27 cellular contexts compared by ENCODE assay signal in the genomic region with DNA sequence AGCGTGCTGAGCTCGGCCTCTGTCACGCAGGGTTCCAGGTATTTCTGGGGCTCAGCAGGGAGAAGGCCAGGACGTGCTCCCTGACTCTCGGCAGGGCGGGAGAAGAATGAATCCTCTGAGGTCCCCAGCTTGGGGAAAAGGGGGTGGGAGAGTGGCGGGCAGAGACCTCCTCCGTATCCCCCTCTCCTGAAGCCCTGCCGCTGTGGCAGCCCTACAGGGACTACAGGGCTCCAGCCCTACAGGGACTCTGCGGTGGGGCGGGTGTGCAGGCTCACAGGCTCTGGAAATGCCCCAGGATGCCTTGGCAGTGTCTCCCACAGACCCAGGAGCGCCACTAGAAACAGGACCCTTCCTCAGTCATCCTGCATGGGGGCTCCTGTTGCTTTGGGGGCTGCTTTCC.
"Had no signal": no experiment of that assay in that cellular context is flagged by ENCODE, and none has a peak within 500 bp of the region (broad histone marks: within the 10 kb centered on the region; RNA-seq: fewer than 3 reads in every experiment).

No MANE protein-coding gene starts in this region.

- H3K27ac Mint-ChIP-seq: naive B cell; naive thymus-derived CD8-positive, alpha-beta T cell; natural killer cell treated with Interleukin-12 subunit alpha and Interleukin-12 subunit beta and Interleukin-15 and Interleukin-18, amount 100 ng/mL, for 72 hours; nephron progenitor cell; progenitor cell of endocrine pancreas; stimulated activated effector memory CD8-positive, alpha-beta T cell treated with anti-CD3 and anti-CD28 coated beads, Interleukin-12 subunit alpha, Interleukin-12 subunit beta, amount 100 ng/mL, for 72 hours; stimulated activated naive B cell treated with anti-CD40 and anti-IgM and Interleukin-4, amounts not matched to agents 10 μg/mL and 1 μg/mL and 100 μg/mL, for 72 hours; stimulated activated naive CD8-positive, alpha-beta T cell treated with anti-CD3 and anti-CD28 coated beads, Interleukin-15, Interleukin-2, amounts not matched to agents 100 ng/mL and 50 ng/mL, for 24 hours had no signal

- DNase-seq: naive B cell; nephron progenitor cell; occipital lobe; pancreas; right cardiac atrium; right lobe of liver; sigmoid colon; small intestine; stimulated activated CD4-positive, alpha-beta T cell treated with anti-CD3 and anti-CD28 coated beads, Interleukin-12 subunit alpha, Interleukin-12 subunit beta, amount 100 ng/mL, for 4 hours; stimulated activated CD4-positive, alpha-beta T cell treated with anti-CD3 and anti-CD28 coated beads, Interleukin-1b, Interleukin-23, amount 100 ng/mL, for 48 hours; stimulated activated CD4-positive, alpha-beta T cell treated with anti-CD3 and anti-CD28 coated beads, Interleukin-4, amount 100 ng/mL, for 24 hours; stimulated activated naive B cell treated with anti-CD40 and anti-IgM and Interleukin-4, amounts not matched to agents 10 μg/mL and 1 μg/mL and 100 μg/mL, for 72 hours; stimulated activated naive CD4-positive, alpha-beta T cell treated with Interleukin-2 at 50 U/mL for 16 hours; stomach; thyroid gland; trophoblast cell; upper lobe of left lung had no signal

- H3K4me3 ChIP-seq: pancreas, psoas muscle, right lobe of liver, sigmoid colon, stomach, thoracic aorta, thyroid gland, tibial nerve, upper lobe of left lung, vagina had no signal

- H3K4me1 Mint-ChIP-seq: naive thymus-derived CD8-positive, alpha-beta T cell; neural crest cell; stimulated activated effector memory CD8-positive, alpha-beta T cell treated with anti-CD3 and anti-CD28 coated beads, Interleukin-12 subunit alpha, Interleukin-12 subunit beta, amount 100 ng/mL, for 72 hours had no signal

- H3K27me3 Mint-ChIP-seq: naive thymus-derived CD8-positive, alpha-beta T cell; natural killer cell treated with Interleukin-12 subunit alpha and Interleukin-12 subunit beta and Interleukin-15 and Interleukin-18, amount 100 ng/mL, for 72 hours; progenitor cell of endocrine pancreas; stimulated activated naive CD8-positive, alpha-beta T cell treated with anti-CD3 and anti-CD28 coated beads, Interleukin-15, Interleukin-2, amounts not matched to agents 100 ng/mL and 50 ng/mL, for 24 hours had no signal

- H3K36me3 Mint-ChIP-seq: naive B cell; naive thymus-derived CD8-positive, alpha-beta T cell; natural killer cell treated with Interleukin-12 subunit alpha and Interleukin-12 subunit beta and Interleukin-15 and Interleukin-18, amount 100 ng/mL, for 72 hours; stimulated activated effector memory CD8-positive, alpha-beta T cell treated with anti-CD3 and anti-CD28 coated beads, Interleukin-12 subunit alpha, Interleukin-12 subunit beta, amount 100 ng/mL, for 72 hours; stimulated activated naive B cell treated with anti-CD40 and anti-IgM and Interleukin-4, amounts not matched to agents 10 μg/mL and 1 μg/mL and 100 μg/mL, for 72 hours had no signal

- ATAC-seq: naive thymus-derived CD8-positive, alpha-beta T cell; natural killer cell treated with Interleukin-12 subunit alpha and Interleukin-12 subunit beta and Interleukin-15 and Interleukin-18, amount 100 ng/mL, for 72 hours; pancreas; psoas muscle; right cardiac atrium; right lobe of liver; stimulated activated effector memory CD8-positive, alpha-beta T cell treated with anti-CD3 and anti-CD28 coated beads, Interleukin-12 subunit alpha, Interleukin-12 subunit beta, amount 100 ng/mL, for 72 hours; stimulated activated naive B cell treated with anti-CD40 and anti-IgM and Interleukin-4, amounts not matched to agents 10 μg/mL and 1 μg/mL and 100 μg/mL, for 72 hours had no signal

- H3K9me3 Mint-ChIP-seq: naive B cell; naive thymus-derived CD8-positive, alpha-beta T cell; natural killer cell treated with Interleukin-12 subunit alpha and Interleukin-12 subunit beta and Interleukin-15 and Interleukin-18, amount 100 ng/mL, for 72 hours; nephron progenitor cell; neural crest cell; stimulated activated effector memory CD8-positive, alpha-beta T cell treated with anti-CD3 and anti-CD28 coated beads, Interleukin-12 subunit alpha, Interleukin-12 subunit beta, amount 100 ng/mL, for 72 hours; stimulated activated naive B cell treated with anti-CD40 and anti-IgM and Interleukin-4, amounts not matched to agents 10 μg/mL and 1 μg/mL and 100 μg/mL, for 72 hours; stimulated activated naive CD8-positive, alpha-beta T cell treated with anti-CD3 and anti-CD28 coated beads, Interleukin-15, Interleukin-2, amounts not matched to agents 100 ng/mL and 50 ng/mL, for 24 hours had no signal

- H3K4me1 ChIP-seq: pancreas, psoas muscle, right lobe of liver, sigmoid colon, stomach, thyroid gland, tibial nerve, upper lobe of left lung, vagina had no signal

- H3K27me3 ChIP-seq: pancreas, right lobe of liver, sigmoid colon, stomach, thyroid gland, tibial nerve, upper lobe of left lung, vagina had no signal

- H3K36me3 ChIP-seq: pancreas, right lobe of liver, vagina had no signal

- H3K4me3 Mint-ChIP-seq: naive B cell; naive thymus-derived CD8-positive, alpha-beta T cell; natural killer cell treated with Interleukin-12 subunit alpha and Interleukin-12 subunit beta and Interleukin-15 and Interleukin-18, amount 100 ng/mL, for 72 hours; nephron progenitor cell; neural crest cell; stimulated activated effector memory CD8-positive, alpha-beta T cell treated with anti-CD3 and anti-CD28 coated beads, Interleukin-12 subunit alpha, Interleukin-12 subunit beta, amount 100 ng/mL, for 72 hours; stimulated activated naive B cell treated with anti-CD40 and anti-IgM and Interleukin-4, amounts not matched to agents 10 μg/mL and 1 μg/mL and 100 μg/mL, for 72 hours; stimulated activated naive CD8-positive, alpha-beta T cell treated with anti-CD3 and anti-CD28 coated beads, Interleukin-15, Interleukin-2, amounts not matched to agents 100 ng/mL and 50 ng/mL, for 24 hours had no signal

- H3K27ac ChIP-seq: pancreas, psoas muscle, right lobe of liver, sigmoid colon, stomach, thoracic aorta, thyroid gland, tibial nerve, upper lobe of left lung, vagina had no signal

- H3K9me3 ChIP-seq: pancreas, psoas muscle, right lobe of liver, sigmoid colon, stomach, thoracic aorta, thyroid gland, tibial nerve, upper lobe of left lung, vagina had no signal
